ENCODE assay signal across 8 cellular contexts in genomic region chr3:42012378-42012934, GRCh38. TPM values are rescaled to one million over a fixed set of nuclear protein-coding genes. Genes with fewer than 3 reads are reported as not detected.
DNase-seq lines count a peak whose midpoint lies in the region; ATAC-seq and TF ChIP-seq lines count a peak whose summit lies in the region.

No MANE protein-coding gene starts in this region.

- H3K36me3 ChIP-seq in DOHH2 (ENCODE audit: control insufficient read depth, low read length) (peaks cover 31% of the 10 kb centered on the region), breast epithelium (no peaks in the 10 kb centered on the region), neuronal stem cell (replicated peaks in 1 of 2; ENCODE audit: control insufficient read depth in 2 of 2, insufficient read depth in 2 of 2, low read length in 2 of 2) (peaks cover 0 to 12% of the 10 kb centered on the region in 2 donors)

- no peak overlapping the region for H4K91ac ChIP-seq in neuronal stem cell (ENCODE audit: low read depth, low read length, poor library complexity)

- H2AK5ac ChIP-seq in neuronal stem cell (ENCODE audit: low read depth, low read length): no peak overlapping the region

- DNase-seq in breast epithelium (ENCODE audit: low spot score in 2 of 2) (no peak), neuronal stem cell (ENCODE audit: low spot score) (no peak), RKO (ENCODE audit: low spot score) (no peak), erythroblast (lab: John Stamatoyannopoulos, UW) (no peak), NCI-H510A treated with DMSO at 0.1 percent for 48 hours (lab: John Stamatoyannopoulos, UW) (no peak)

- no peak overlapping the region for H3K4ac ChIP-seq in neuronal stem cell (ENCODE audit: low read length)

- no peak overlapping the region for H3K18ac ChIP-seq in neuronal stem cell (ENCODE audit: low read length)

- no peak overlapping the region for H2BK5ac ChIP-seq in neuronal stem cell (ENCODE audit: low read length)

- peak overlapping the region; percentile 95 for H3K27ac ChIP-seq in DOHH2 (ENCODE audit: low read depth, low read length)
- H3K27ac ChIP-seq in breast epithelium: peak overlapping the region; percentile 93 to 94
- no peak overlapping the region for H3K27ac ChIP-seq in neuronal stem cell (replicated peaks; ENCODE audit: low read length)

- H4K8ac ChIP-seq in neuronal stem cell (ENCODE audit: low read depth, low read length): no peak overlapping the region

- H3K4me3 ChIP-seq in DOHH2 (ENCODE audit: low read length) (peak overlapping the region; percentile 81), breast epithelium (peak overlapping the region in 2 of 3 donors; percentile 78 to 91), neuronal stem cell (ENCODE audit: low read length in 2 of 2) (no peak overlapping the region)

- no peak overlapping the region for H2BK12ac ChIP-seq in neuronal stem cell (ENCODE audit: low read length)

- no peak for TF ChIP-seq CTCF in DOHH2 (IDR thresholded peaks at IDR 0.05; ENCODE audit: low read depth, low read length, poor library complexity, severe bottlenecking)
- TF ChIP-seq CTCF in breast epithelium (IDR thresholded peaks at IDR 0.05): no peak

- ATAC-seq in GM19468 (IDR thresholded peaks at IDR 0.05; ENCODE audit: extremely low read depth, unreplicated experiment) (peak; percentile 3), HG03558 (IDR thresholded peaks at IDR 0.05; ENCODE audit: extremely low read depth, unreplicated experiment) (peak; percentile 15)

- WGBS in neuronal stem cell (ENCODE audit: extremely low coverage in 2 of 2, insufficient read length in 2 of 2, insufficient replicate concordance in 1 of 2), 2 donors: no CpG with 5 or more reads among the region's 2 CpGs

- peaks cover 14% of the 10 kb centered on the region for H4K20me1 ChIP-seq in DOHH2 (ENCODE audit: control insufficient read depth, insufficient read depth, low read depth, low read length)

- H3K79me2 ChIP-seq in DOHH2 (ENCODE audit: control insufficient read depth, low read length): peaks cover 41% of the 10 kb centered on the region

- no peak overlapping the region for H2BK120ac ChIP-seq in neuronal stem cell (ENCODE audit: low read depth, low read length)

- H3K9me2 ChIP-seq in DOHH2 (replicated peaks; ENCODE audit: control insufficient read depth, low read length): no peaks in the 10 kb centered on the region

- intact Hi-C loops in breast epithelium (cut with DNase I; ENCODE audit: low total_unique reads): loop anchor here (5.0 to 10.0 kb wide), 2 partner anchors 82 to 325 kb away; partner anchors contain the start of gene TRAK1

- peaks cover 3% of the 10 kb centered on the region for H3K79me1 ChIP-seq in neuronal stem cell (ENCODE audit: low read depth, low read length)

- no peak overlapping the region for H3K14ac ChIP-seq in neuronal stem cell (ENCODE audit: low read length)

- peaks cover 12% of the 10 kb centered on the region for H3F3A ChIP-seq in DOHH2 (ENCODE audit: control insufficient read depth, insufficient read depth)

- TF ChIP-seq POLR2A in breast epithelium (IDR thresholded peaks at IDR 0.05): no peak
- TF ChIP-seq POLR2A in erythroblast (IDR thresholded peaks at IDR 0.05; ENCODE audit: low read length): no peak

- no peak overlapping the region for H3K23ac ChIP-seq in neuronal stem cell (ENCODE audit: low read depth, low read length, poor library complexity)

- peaks cover 67% of the 10 kb centered on the region for H3K4me1 ChIP-seq in DOHH2 (ENCODE audit: control insufficient read depth, low read length)
- no peaks in the 10 kb centered on the region for H3K4me1 ChIP-seq in breast epithelium
- peaks cover 3 to 13% of the 10 kb centered on the region in 2 donors for H3K4me1 ChIP-seq in neuronal stem cell (ENCODE audit: control insufficient read depth in 2 of 2, insufficient read depth in 1 of 2, low read depth in 1 of 2, low read length in 2 of 2)

- no peak overlapping the region for H3K9ac ChIP-seq in neuronal stem cell (ENCODE audit: low read depth, low read length, poor library complexity)

- no peak overlapping the region for H2BK15ac ChIP-seq in neuronal stem cell (ENCODE audit: low read length)

- peak overlapping the region; percentile 84 for H3K4me2 ChIP-seq in DOHH2 (ENCODE audit: low read length)
- H3K4me2 ChIP-seq in neuronal stem cell (ENCODE audit: insufficient read depth, low read length, poor library complexity, severe bottlenecking): no peak overlapping the region

- H3K27me3 ChIP-seq in DOHH2 (ENCODE audit: control insufficient read depth, low read length) (no peaks in the 10 kb centered on the region), breast epithelium (no peaks in the 10 kb centered on the region), neuronal stem cell (ENCODE audit: control insufficient read depth in 3 of 3, insufficient read depth in 3 of 3, low read depth in 1 of 3, low read length in 3 of 3) (no peaks in the 10 kb centered on the region)

- peak overlapping the region; percentile 91 for H2AFZ ChIP-seq in neuronal stem cell (ENCODE audit: low read length)

- H3K9me3 ChIP-seq in DOHH2 (ENCODE audit: control insufficient read depth, insufficient read depth, low read length) (no peaks in the 10 kb centered on the region), breast epithelium (no peaks in the 10 kb centered on the region), neuronal stem cell (replicated peaks in 1 of 2; ENCODE audit: control insufficient read depth in 2 of 2, insufficient read depth in 1 of 2, low read depth in 1 of 2, low read length in 2 of 2) (no peaks in the 10 kb centered on the region)

RNA-seq across cellular contexts. Expression of gene ULK4, which starts 50.6 kb away (rescaled TPM):
- total RNA-seq in breast epithelium: 10 to 100 TPM; 23.0 to 52.8 (median 31.8) TPM
- 1.2 TPM for polyA plus RNA-seq in neuronal stem cell (2013, experiment 1 of 2)
- polyA plus RNA-seq in neuronal stem cell (2013, experiment 2 of 2): 1.2 TPM

Comparison
In these comparisons a context has a peak if more than half of its experiments do, and no peak if none do; other contexts are left out.
1. H3K4me3 ChIP-seq: peak in DOHH2 (single experiment) and breast epithelium (2 of 3); none in neuronal stem cell (0 of 2).